Comparison of ENCODE assay signal across 1 cellular context in genomic region chr7:2451171-2452073, GRCh38.
TF ChIP-seq lines count a peak whose summit lies in the region.

No MANE protein-coding gene starts in this region.

TF ChIP-seq in HepG2, 621 proteins besides CTCF, POLR2A, EP300 and RAD21 (continued from another document and continues in another):
- TF ChIP-seq BCL3 (CRISPR knock-in tag; IDR thresholded peaks at IDR 0.05) (peak; percentile 66), ZSCAN31 (CRISPR knock-in tag; IDR thresholded peaks at IDR 0.05; ENCODE audit: low read depth) (peak; percentile 69; the same call in 1 of the 2 replicates), MEIS2 (CRISPR knock-in tag; IDR thresholded peaks at IDR 0.05) (no peak), NRL (CRISPR knock-in tag; IDR thresholded peaks at IDR 0.05; ENCODE audit: borderline replicate concordance) (no peak), KDM1A (CRISPR knock-in tag; IDR thresholded peaks at IDR 0.05) (no peak), ATF3 (CRISPR knock-in tag; IDR thresholded peaks at IDR 0.05) (no peak), SNRNP70 (IDR thresholded peaks at IDR 0.05; ENCODE audit: low read depth, low read length) (no peak), HOXA7 (CRISPR knock-in tag; IDR thresholded peaks at IDR 0.05) (no peak), MED13 (CRISPR knock-in tag; IDR thresholded peaks at IDR 0.05) (no peak), MXD1 (CRISPR knock-in tag; IDR thresholded peaks at IDR 0.05) (peak; percentile 48; the same call in 1 of the 2 replicates), TCF7L2 (IDR thresholded peaks at IDR 0.05; ENCODE audit: low read depth, low read length) (no peak), JDP2 (CRISPR knock-in tag; IDR thresholded peaks at IDR 0.05; ENCODE audit: borderline replicate concordance) (no peak), ZBTB49 (CRISPR knock-in tag; IDR thresholded peaks at IDR 0.05; ENCODE audit: borderline replicate concordance) (0 out of 2 replicates have a peak, but pooled peaks have one; percentile 14), IRF9 (CRISPR knock-in tag; IDR thresholded peaks at IDR 0.05; ENCODE audit: borderline replicate concordance) (no peak), SCMH1 (CRISPR knock-in tag; IDR thresholded peaks at IDR 0.05; ENCODE audit: borderline replicate concordance) (no peak), ZNF788 (CRISPR knock-in tag; IDR thresholded peaks at IDR 0.05; ENCODE audit: borderline replicate concordance) (peak; percentile 39; the same call in 1 of the 2 replicates), SKIL (CRISPR knock-in tag; IDR thresholded peaks at IDR 0.05; ENCODE audit: borderline replicate concordance) (no peak), RFX1 (IDR thresholded peaks at IDR 0.05) (no peak), E2F1 (CRISPR knock-in tag; IDR thresholded peaks at IDR 0.05) (no peak), ZNF205 (CRISPR knock-in tag; IDR thresholded peaks at IDR 0.05) (no peak), SOX13 (IDR thresholded peaks at IDR 0.05) (no peak), SOX13 (CRISPR knock-in tag; conservative IDR thresholded peaks at IDR 0.05 in 1 of 2, IDR thresholded peaks at IDR 0.05 in 1 of 2) (no peak), U2AF2 (IDR thresholded peaks at IDR 0.05; ENCODE audit: low read depth, low read length) (no peak), ZNF878 (CRISPR knock-in tag; IDR thresholded peaks at IDR 0.05) (no peak), ZNF263 (CRISPR knock-in tag; IDR thresholded peaks at IDR 0.05) (peak; percentile 14), ZNF3 (CRISPR knock-in tag; IDR thresholded peaks at IDR 0.05) (no peak), PRMT3 (CRISPR knock-in tag; IDR thresholded peaks at IDR 0.05; ENCODE audit: borderline replicate concordance, low read depth) (no peak), NFRKB (IDR thresholded peaks at IDR 0.05) (no peak), SIN3B (IDR thresholded peaks at IDR 0.05; ENCODE audit: low read length) (no peak), ZNF569 (CRISPR knock-in tag; IDR thresholded peaks at IDR 0.05; ENCODE audit: borderline replicate concordance) (no peak), FOXA3 (CRISPR knock-in tag; IDR thresholded peaks at IDR 0.05) (no peak)
- TF ChIP-seq, protein P1, sequence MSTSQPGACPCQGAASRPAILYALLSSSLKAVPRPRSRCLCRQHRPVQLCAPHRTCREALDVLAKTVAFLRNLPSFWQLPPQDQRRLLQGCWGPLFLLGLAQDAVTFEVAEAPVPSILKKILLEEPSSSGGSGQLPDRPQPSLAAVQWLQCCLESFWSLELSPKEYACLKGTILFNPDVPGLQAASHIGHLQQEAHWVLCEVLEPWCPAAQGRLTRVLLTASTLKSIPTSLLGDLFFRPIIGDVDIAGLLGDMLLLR (CRISPR knock-in tag; IDR thresholded peaks at IDR 0.05) = peak; percentile 16; the same call in 1 of the 2 replicates
- TF ChIP-seq, protein P2, sequence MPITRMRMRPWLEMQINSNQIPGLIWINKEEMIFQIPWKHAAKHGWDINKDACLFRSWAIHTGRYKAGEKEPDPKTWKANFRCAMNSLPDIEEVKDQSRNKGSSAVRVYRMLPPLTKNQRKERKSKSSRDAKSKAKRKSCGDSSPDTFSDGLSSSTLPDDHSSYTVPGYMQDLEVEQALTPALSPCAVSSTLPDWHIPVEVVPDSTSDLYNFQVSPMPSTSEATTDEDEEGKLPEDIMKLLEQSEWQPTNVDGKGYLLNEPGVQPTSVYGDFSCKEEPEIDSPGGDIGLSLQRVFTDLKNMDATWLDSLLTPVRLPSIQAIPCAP (CRISPR knock-in tag; IDR thresholded peaks at IDR 0.05; ENCODE audit: low read depth) = no peak
- TF ChIP-seq, protein P3, sequence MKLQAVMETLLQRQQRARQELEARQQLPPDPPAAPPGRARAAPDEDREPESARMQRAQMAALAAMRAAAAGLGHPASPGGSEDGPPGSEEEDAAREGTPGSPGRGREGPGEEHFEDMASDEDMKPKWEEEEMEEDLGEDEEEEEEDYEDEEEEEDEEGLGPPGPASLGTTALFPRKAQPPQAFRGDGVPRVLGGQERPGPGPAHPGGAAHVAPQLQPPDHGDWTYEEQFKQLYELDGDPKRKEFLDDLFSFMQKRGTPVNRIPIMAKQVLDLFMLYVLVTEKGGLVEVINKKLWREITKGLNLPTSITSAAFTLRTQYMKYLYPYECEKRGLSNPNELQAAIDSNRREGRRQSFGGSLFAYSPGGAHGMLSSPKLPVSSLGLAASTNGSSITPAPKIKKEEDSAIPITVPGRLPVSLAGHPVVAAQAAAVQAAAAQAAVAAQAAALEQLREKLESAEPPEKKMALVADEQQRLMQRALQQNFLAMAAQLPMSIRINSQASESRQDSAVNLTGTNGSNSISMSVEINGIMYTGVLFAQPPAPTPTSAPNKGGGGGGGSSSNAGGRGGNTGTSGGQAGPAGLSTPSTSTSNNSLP (IDR thresholded peaks at IDR 0.05; ENCODE audit: low read depth, low read length) = peak; percentile 29; the same call in 1 of the 2 replicates
- TF ChIP-seq, protein P4, sequence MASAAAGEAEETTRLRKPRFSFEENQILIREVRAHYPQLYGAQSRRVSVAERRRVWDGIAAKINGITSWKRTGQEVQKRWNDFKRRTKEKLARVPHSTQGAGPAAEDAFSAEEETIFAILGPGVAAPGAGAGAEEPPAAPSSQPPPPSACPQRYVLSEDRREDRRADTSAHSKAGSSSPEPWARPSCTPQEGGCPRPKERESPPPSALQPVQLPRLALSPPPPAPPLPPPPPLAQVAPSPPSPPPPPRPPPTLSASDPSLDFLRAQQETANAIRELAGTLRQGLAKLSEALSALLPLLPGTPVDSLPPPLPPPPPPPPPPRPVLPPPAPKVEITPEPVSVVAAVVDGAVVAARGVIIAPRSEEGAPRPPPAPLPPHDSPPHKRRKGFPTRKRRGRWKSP (CRISPR knock-in tag; IDR thresholded peaks at IDR 0.05) = 0 out of 2 replicates have a peak, but pooled peaks have one; percentile 63
- TF ChIP-seq, protein P5, sequence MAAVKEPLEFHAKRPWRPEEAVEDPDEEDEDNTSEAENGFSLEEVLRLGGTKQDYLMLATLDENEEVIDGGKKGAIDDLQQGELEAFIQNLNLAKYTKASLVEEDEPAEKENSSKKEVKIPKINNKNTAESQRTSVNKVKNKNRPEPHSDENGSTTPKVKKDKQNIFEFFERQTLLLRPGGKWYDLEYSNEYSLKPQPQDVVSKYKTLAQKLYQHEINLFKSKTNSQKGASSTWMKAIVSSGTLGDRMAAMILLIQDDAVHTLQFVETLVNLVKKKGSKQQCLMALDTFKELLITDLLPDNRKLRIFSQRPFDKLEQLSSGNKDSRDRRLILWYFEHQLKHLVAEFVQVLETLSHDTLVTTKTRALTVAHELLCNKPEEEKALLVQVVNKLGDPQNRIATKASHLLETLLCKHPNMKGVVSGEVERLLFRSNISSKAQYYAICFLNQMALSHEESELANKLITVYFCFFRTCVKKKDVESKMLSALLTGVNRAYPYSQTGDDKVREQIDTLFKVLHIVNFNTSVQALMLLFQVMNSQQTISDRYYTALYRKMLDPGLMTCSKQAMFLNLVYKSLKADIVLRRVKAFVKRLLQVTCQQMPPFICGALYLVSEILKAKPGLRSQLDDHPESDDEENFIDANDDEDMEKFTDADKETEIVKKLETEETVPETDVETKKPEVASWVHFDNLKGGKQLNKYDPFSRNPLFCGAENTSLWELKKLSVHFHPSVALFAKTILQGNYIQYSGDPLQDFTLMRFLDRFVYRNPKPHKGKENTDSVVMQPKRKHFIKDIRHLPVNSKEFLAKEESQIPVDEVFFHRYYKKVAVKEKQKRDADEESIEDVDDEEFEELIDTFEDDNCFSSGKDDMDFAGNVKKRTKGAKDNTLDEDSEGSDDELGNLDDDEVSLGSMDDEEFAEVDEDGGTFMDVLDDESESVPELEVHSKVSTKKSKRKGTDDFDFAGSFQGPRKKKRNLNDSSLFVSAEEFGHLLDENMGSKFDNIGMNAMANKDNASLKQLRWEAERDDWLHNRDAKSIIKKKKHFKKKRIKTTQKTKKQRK (IDR thresholded peaks at IDR 0.05; ENCODE audit: low read length) = no peak
- TF ChIP-seq, protein P6, sequence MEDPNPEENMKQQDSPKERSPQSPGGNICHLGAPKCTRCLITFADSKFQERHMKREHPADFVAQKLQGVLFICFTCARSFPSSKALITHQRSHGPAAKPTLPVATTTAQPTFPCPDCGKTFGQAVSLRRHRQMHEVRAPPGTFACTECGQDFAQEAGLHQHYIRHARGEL (CRISPR knock-in tag; IDR thresholded peaks at IDR 0.05) = 0 out of 2 replicates have a peak, but pooled peaks have one; percentile 33
- TF ChIP-seq, protein P7, sequence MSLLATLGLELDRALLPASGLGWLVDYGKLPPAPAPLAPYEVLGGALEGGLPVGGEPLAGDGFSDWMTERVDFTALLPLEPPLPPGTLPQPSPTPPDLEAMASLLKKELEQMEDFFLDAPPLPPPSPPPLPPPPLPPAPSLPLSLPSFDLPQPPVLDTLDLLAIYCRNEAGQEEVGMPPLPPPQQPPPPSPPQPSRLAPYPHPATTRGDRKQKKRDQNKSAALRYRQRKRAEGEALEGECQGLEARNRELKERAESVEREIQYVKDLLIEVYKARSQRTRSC (CRISPR knock-in tag; IDR thresholded peaks at IDR 0.05; ENCODE audit: low read depth) = peak; percentile 88; the same call in 1 of the 2 replicates
